ENCODE assay signal across 8 cellular contexts in genomic region chr1:58780586-58781452, GRCh38. TPM values are rescaled to one million over a fixed set of nuclear protein-coding genes. Genes with fewer than 3 reads are reported as not detected.
DNase-seq lines count a peak whose midpoint lies in the region; ATAC-seq, FAIRE-seq and TF ChIP-seq lines count a peak whose summit lies in the region.

No MANE protein-coding gene starts in this region.

- peaks cover 33% of the 10 kb centered on the region for H3K36me3 Mint-ChIP-seq in HFFc6 (ENCODE audit: low read depth)

- H3K4me3 ChIP-seq in AG10803 (ENCODE audit: low read length) (peak overlapping the region; percentile 99), adipocyte (ENCODE audit: low read length) (peak overlapping the region; percentile 86), kidney (ENCODE audit: low read length in 2 of 2) (peak overlapping the region; percentile 69 to 93), thoracic aorta (peak overlapping the region; percentile 83)

- no peaks in the 10 kb centered on the region for H3K9me3 ChIP-seq in adipocyte (ENCODE audit: control insufficient read depth, low read length)
- H3K9me3 ChIP-seq in kidney (ENCODE audit: control insufficient read depth in 1 of 2, low read length in 2 of 2), result no peaks in the 10 kb centered on the region
- no peaks in the 10 kb centered on the region for H3K9me3 ChIP-seq in thoracic aorta

- intact Hi-C loops in kidney (cut with DNase I), result no loop called here

- no peaks in the 10 kb centered on the region for H3K27me3 ChIP-seq in adipocyte (replicated peaks; ENCODE audit: control insufficient read depth, insufficient read depth, low read length)
- no peaks in the 10 kb centered on the region for H3K27me3 ChIP-seq in thoracic aorta (replicated peaks; ENCODE audit: insufficient read depth)

- H3K9ac ChIP-seq in adipocyte (ENCODE audit: low read length), result peak overlapping the region; percentile 95
- peak overlapping the region; percentile 97 to 99 for H3K9ac ChIP-seq in kidney (ENCODE audit: low read length in 2 of 2)

- H3K27ac Mint-ChIP-seq in HFFc6, result peak overlapping the region; percentile 76

- H3K4me1 Mint-ChIP-seq in HFFc6 (ENCODE audit: low read depth), result peaks cover 24% of the 10 kb centered on the region

- TF ChIP-seq CTCF in AG10803 (conservative IDR thresholded peaks at IDR 0.05; ENCODE audit: low read length), result no peak
- TF ChIP-seq CTCF in HFFc6 (IDR thresholded peaks at IDR 0.05), result no peak
- no peak for TF ChIP-seq CTCF in kidney (IDR thresholded peaks at IDR 0.05; ENCODE audit: borderline replicate concordance, extremely low read depth, insufficient read depth)
- no peak for TF ChIP-seq CTCF in thoracic aorta (IDR thresholded peaks at IDR 0.05)

- H3K9me3 Mint-ChIP-seq in HFFc6, result peaks cover 15% of the 10 kb centered on the region

- H3K4me1 ChIP-seq in adipocyte (ENCODE audit: control insufficient read depth, insufficient read depth, low read length), result peaks cover 20% of the 10 kb centered on the region
- H3K4me1 ChIP-seq in kidney (ENCODE audit: control insufficient read depth in 1 of 2, insufficient read depth in 1 of 2, low read depth in 1 of 2, low read length in 2 of 2), result peaks cover 6 to 7% of the 10 kb centered on the region in 2 donors
- H3K4me1 ChIP-seq in thoracic aorta (ENCODE audit: control insufficient read depth in 1 of 2, low read depth in 2 of 2), result peaks cover 5% of the 10 kb centered on the region in 2 donors

- FAIRE-seq in kidney (lab: Jason Lieb, UNC), result no peak

- no peak for ATAC-seq in thoracic aorta (ENCODE audit: insufficient number of reproducible peaks, low FRiP score, low read depth)
- ATAC-seq in HG02885 (IDR thresholded peaks at IDR 0.05; ENCODE audit: poor library complexity, unreplicated experiment), result no peak

- H3K36me3 ChIP-seq in adipocyte (ENCODE audit: control insufficient read depth, insufficient read depth, low read length, severe bottlenecking) (no peaks in the 10 kb centered on the region), kidney (ENCODE audit: control insufficient read depth in 1 of 2, insufficient read depth in 2 of 2, low read length in 2 of 2) (peaks cover 0 to 5% of the 10 kb centered on the region in 2 donors), thoracic aorta (peaks cover 4% of the 10 kb centered on the region)

- H3K4me3 Mint-ChIP-seq in HFFc6, result peak overlapping the region; percentile 97

- H3K27ac ChIP-seq in kidney (ENCODE audit: low read depth in 2 of 2, low read length in 2 of 2), result peak overlapping the region in 1 of 2 donors; percentile 23
- peak overlapping the region; percentile 97 to 100 for H3K27ac ChIP-seq in thoracic aorta

- DNase-seq in AG10803 (ENCODE audit: low read depth) (peak; percentile 34), HFFc6 (peak; percentile 32), adipocyte (ENCODE audit: low read depth) (peak; percentile 68), kidney (no peak), thoracic aorta (ENCODE audit: low spot score) (no peak), NCI-H1105 treated with DMSO at 0.1 percent for 48 hours (lab: John Stamatoyannopoulos, UW) (no peak)
- DNase-seq in activated CD4-positive, CD25-positive, alpha-beta regulatory T cell treated with anti-CD3 and anti-CD28 coated beads, Interleukin-2, amount 50 U/mL, for 72 hours, result no peak

- H3K27me3 Mint-ChIP-seq in HFFc6 (ENCODE audit: insufficient read depth), result peaks cover 38% of the 10 kb centered on the region

RNA-seq across cellular contexts. Expression of gene JUN, which starts 3.0 kb away (rescaled TPM):
- 10 to 100 TPM; 80.5 to 91.1 (median 82.2) TPM for total RNA-seq in HFFc6 (2021; fragmentation: NEBNext Ultra II Directional; extraction: Animal tissue kit (Norgen Biotek cat#: 25700))
- total RNA-seq in kidney (109 TPM), thoracic aorta (100 to 1,000 TPM; 132 to 396 TPM)
- 41.8 TPM for polyA plus RNA-seq in kidney (ENCODE audit: insufficient read depth, low read depth, low replicate concordance)

Comparison
In these comparisons a context has a peak if more than half of its experiments do, and no peak if none do; other contexts are left out.
1. DNase-seq: peak in AG10803 (single experiment), HFFc6 (single experiment) and adipocyte (single experiment); none in kidney (single experiment), thoracic aorta (single experiment), activated CD4-positive, CD25-positive, alpha-beta regulatory T cell treated with anti-CD3 and anti-CD28 coated beads, Interleukin-2, amount 50 U/mL, for 72 hours (single experiment) and NCI-H1105 treated with DMSO at 0.1 percent for 48 hours (single experiment).
2. Peak in every context shown above with its lines, with median percentiles within 50 percentile points of each other: H3K4me3 ChIP-seq.